8 cellular contexts compared by ENCODE assay signal in the genomic region with DNA sequence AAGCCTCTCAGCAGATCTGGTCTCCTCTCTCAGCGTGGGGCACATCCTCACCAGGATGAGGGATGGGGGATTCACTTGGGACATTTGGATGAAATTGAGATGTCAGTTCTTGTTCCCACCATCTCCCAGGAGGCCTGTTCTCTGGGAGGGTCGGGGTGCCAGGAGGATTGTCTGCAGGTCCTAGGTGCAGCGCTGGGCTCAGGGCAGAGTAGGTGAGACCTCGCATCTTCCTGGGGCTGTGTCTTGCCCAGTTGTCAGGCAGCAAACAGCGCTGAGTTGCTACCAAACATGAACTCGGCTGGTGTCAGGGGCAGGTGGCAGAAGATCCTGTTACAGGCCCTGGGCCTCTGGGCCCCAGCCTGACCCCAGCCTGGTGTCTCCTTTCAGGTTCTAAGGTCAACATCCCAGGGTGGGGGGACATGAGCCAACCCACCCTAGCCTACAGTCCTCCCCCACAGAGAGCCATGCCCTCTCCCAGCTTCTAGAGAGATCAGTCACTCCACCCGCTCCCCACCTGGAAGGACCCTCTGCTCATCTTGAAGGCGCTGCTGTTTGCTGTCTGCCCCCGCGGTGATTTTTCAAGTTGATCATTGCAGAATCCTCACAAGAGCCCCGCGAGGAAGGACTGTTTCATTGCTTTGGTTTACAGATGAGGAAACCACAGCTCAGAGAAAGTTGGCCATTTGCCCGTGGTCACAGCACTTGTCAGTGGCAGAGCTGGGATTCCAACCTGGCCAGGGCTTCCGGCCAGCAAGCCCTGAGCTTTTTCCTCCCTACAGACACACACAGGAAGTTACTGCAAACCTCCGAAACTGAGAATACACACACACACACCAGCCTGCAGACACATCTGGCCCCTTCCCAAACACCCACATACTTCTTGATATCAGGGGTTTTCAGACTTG.
DNase-seq lines count a peak whose midpoint lies in the region; ATAC-seq, FAIRE-seq and TF ChIP-seq lines count a peak whose summit lies in the region.

No MANE protein-coding gene starts in this region.

- no peaks in the 10 kb centered on the region for H3K27me3 Mint-ChIP-seq in activated CD4-positive, alpha-beta T cell treated with anti-CD3 and anti-CD28 coated beads, Interleukin-2, amount 10 ng/mL, durations not matched to agents 24 days and 14 days

- CTCF ChIA-PET in PC-3 (lab: Charles Lee) = no interaction called here

- BruUV-seq in PC-3 (replicated peaks; lab: Mats Ljungman, UMichigan) = no TSS peak

- H3K9me2 ChIP-seq in PC-3 (replicated peaks; ENCODE audit: low read length) = no peaks in the 10 kb centered on the region

- no peak overlapping the region for H3K4me2 ChIP-seq in PC-3 (ENCODE audit: low read length)

- H3K4me1 ChIP-seq in PC-3 (ENCODE audit: insufficient read depth, low read length) = peaks cover 47% of the 10 kb centered on the region
- peaks cover 32 to 73% of the 10 kb centered on the region in 2 donors for H3K4me1 ChIP-seq in ascending aorta

- no peak overlapping the region for H2AFZ ChIP-seq in PC-3 (ENCODE audit: low read length)

- H3K27me3 ChIP-seq in PC-3 (ENCODE audit: low read length) (no peaks in the 10 kb centered on the region), ascending aorta (no peaks in the 10 kb centered on the region)

- H3K36me3 Mint-ChIP-seq in activated CD4-positive, alpha-beta T cell treated with anti-CD3 and anti-CD28 coated beads, Interleukin-2, amount 10 ng/mL, durations not matched to agents 24 days and 14 days (ENCODE audit: low read depth) = peaks cover 26% of the 10 kb centered on the region

- H3K4me3 ChIP-seq in PC-3 (ENCODE audit: low read length) = no peak overlapping the region
- H3K4me3 ChIP-seq in ascending aorta = no peak overlapping the region

- ATAC-seq in HG02870 (IDR thresholded peaks at IDR 0.05; ENCODE audit: unreplicated experiment) (peak; percentile 87), PC-3 (peak; percentile 6)

- FAIRE-seq in frontal cortex (lab: Jason Lieb, UNC) = no peak

- H3K36me3 ChIP-seq in PC-3 (ENCODE audit: low read depth, low read length) (no peaks in the 10 kb centered on the region), ascending aorta (peaks cover 0 to 18% of the 10 kb centered on the region in 2 donors)

- H4K20me1 ChIP-seq in PC-3 (ENCODE audit: low read length) = no peaks in the 10 kb centered on the region

- H3K9me3 Mint-ChIP-seq in activated CD4-positive, alpha-beta T cell treated with anti-CD3 and anti-CD28 coated beads, Interleukin-2, amount 10 ng/mL, durations not matched to agents 24 days and 14 days = no peaks in the 10 kb centered on the region

- TF ChIP-seq CTCF in PC-3 (conservative IDR thresholded peaks at IDR 0.05; ENCODE audit: low read depth, low read length) = no peak
- TF ChIP-seq CTCF in ascending aorta (IDR thresholded peaks at IDR 0.05) = no peak

- peak overlapping the region; percentile 39 for H3K4me3 Mint-ChIP-seq in activated CD4-positive, alpha-beta T cell treated with anti-CD3 and anti-CD28 coated beads, Interleukin-2, amount 10 ng/mL, durations not matched to agents 24 days and 14 days

- no peak overlapping the region for H3K9ac ChIP-seq in PC-3 (ENCODE audit: low read length)

- H3K27ac ChIP-seq in PC-3 (ENCODE audit: low read length) (peak overlapping the region; percentile 56), ascending aorta (peak overlapping the region; percentile 94 to 98)

- H3K9me3 ChIP-seq in PC-3 (ENCODE audit: low read length) = no peaks in the 10 kb centered on the region
- H3K9me3 ChIP-seq in ascending aorta = no peaks in the 10 kb centered on the region

- peak; percentile 75 for DNase-seq in activated CD4-positive, alpha-beta T cell treated with anti-CD3 and anti-CD28 coated beads, Interleukin-2, amount 10 ng/mL, durations not matched to agents 24 days and 14 days
- no peak for DNase-seq in activated CD4-positive, alpha-beta T cell treated with anti-CD3 and anti-CD28 coated beads, Interleukin-2, amount 50 U/mL, for 4 hours
- DNase-seq in PC-3 (peak; percentile 77), ascending aorta (ENCODE audit: low spot score in 2 of 2) (peak; percentile 40 to 92), kidney tubule cell (ENCODE audit: low spot score) (peak; percentile 90), frontal cortex (ENCODE audit: low spot score in 2 of 2) (no peak)
- peak; percentile 36 for DNase-seq in stimulated activated CD8-positive, alpha-beta memory T cell treated with anti-CD3 and anti-CD28 coated beads, Interleukin-4, amount 100 ng/mL, for 24 hours (ENCODE audit: low read depth)

- intact Hi-C loops in activated CD4-positive, alpha-beta T cell treated with anti-CD3 and anti-CD28 coated beads, Interleukin-2, amount 10 ng/mL, durations not matched to agents 24 days and 14 days (cut with micrococcal nuclease) = no loop called here
- intact Hi-C loops in PC-3 (cut with micrococcal nuclease) = no loop called here
- intact Hi-C loops in ascending aorta (cut with DNase I) = no loop called here

- peaks cover 22% of the 10 kb centered on the region for H3K4me1 Mint-ChIP-seq in activated CD4-positive, alpha-beta T cell treated with anti-CD3 and anti-CD28 coated beads, Interleukin-2, amount 10 ng/mL, durations not matched to agents 24 days and 14 days

- no peaks in the 10 kb centered on the region for H3F3A ChIP-seq in PC-3 (ENCODE audit: low read length, unreplicated experiment)

- H3K79me2 ChIP-seq in PC-3 (ENCODE audit: low read length) = no peaks in the 10 kb centered on the region

- POLR2A ChIA-PET in PC-3 (lab: Charles Lee; ENCODE audit: unreplicated experiment) = no interaction called here

- H3K27ac Mint-ChIP-seq in activated CD4-positive, alpha-beta T cell treated with anti-CD3 and anti-CD28 coated beads, Interleukin-2, amount 10 ng/mL, durations not matched to agents 24 days and 14 days = peak overlapping the region; percentile 80

Comparison
In these comparisons a context has a peak if more than half of its experiments do, and no peak if none do; other contexts are left out.
1. DNase-seq: peak in activated CD4-positive, alpha-beta T cell treated with anti-CD3 and anti-CD28 coated beads, Interleukin-2, amount 10 ng/mL, durations not matched to agents 24 days and 14 days (single experiment), PC-3 (single experiment), ascending aorta (2 of 2), kidney tubule cell (single experiment) and stimulated activated CD8-positive, alpha-beta memory T cell treated with anti-CD3 and anti-CD28 coated beads, Interleukin-4, amount 100 ng/mL, for 24 hours (single experiment); none in activated CD4-positive, alpha-beta T cell treated with anti-CD3 and anti-CD28 coated beads, Interleukin-2, amount 50 U/mL, for 4 hours (0 of 2) and frontal cortex (0 of 2).